18 cellular contexts compared by ENCODE assay signal in the genomic region with DNA sequence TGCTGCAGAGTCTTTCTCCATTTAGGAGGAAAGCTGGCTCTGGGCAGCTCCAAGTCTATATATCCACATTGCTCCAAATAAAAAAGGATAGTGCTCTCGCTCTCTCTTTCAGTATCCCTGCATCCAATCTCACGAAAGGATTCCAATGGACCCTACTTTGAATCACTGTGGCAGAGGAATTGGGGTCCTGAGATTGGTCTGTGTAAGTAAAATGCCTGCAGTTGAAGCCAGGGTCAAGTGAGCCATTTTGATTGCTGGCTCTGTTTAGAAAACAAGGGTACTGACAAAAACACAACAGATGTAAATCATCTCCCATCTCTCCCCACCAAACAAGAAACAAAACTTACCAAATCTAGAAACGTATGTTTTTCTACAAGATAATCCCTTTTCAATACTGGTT. TPM values are rescaled to one million over a fixed set of nuclear protein-coding genes. Genes with fewer than 3 reads are reported as not detected.
DNase-seq lines count a peak whose midpoint lies in the region; ATAC-seq, FAIRE-seq and TF ChIP-seq lines count a peak whose summit lies in the region.
"Had no signal": no experiment of that assay in that cellular context is flagged by ENCODE, and none has a peak within 500 bp of the region (broad histone marks: within the 10 kb centered on the region; RNA-seq: fewer than 3 reads in every experiment).

No MANE protein-coding gene starts in this region.

- no peaks in the 10 kb centered on the region for H4K20me1 ChIP-seq in H9 (ENCODE audit: control insufficient read depth, insufficient read depth, insufficient read length)

- H2AFZ ChIP-seq in H9 (ENCODE audit: low read length) (peak overlapping the region; percentile 73), neuron (ENCODE audit: low read depth, low read length) (peak overlapping the region; percentile 44)

- no peak for TF ChIP-seq CTCF in H9 (conservative IDR thresholded peaks at IDR 0.05)
- no peak for TF ChIP-seq CTCF in D721Med (IDR thresholded peaks at IDR 0.05; ENCODE audit: insufficient read depth, missing control alignments)
- TF ChIP-seq CTCF in glutamatergic neuron (IDR thresholded peaks at IDR 0.05; ENCODE audit: partially characterized antibody, unreplicated experiment): no peak
- no peak for TF ChIP-seq CTCF in natural killer cell (IDR thresholded peaks at IDR 0.05)

- no peak overlapping the region for H2AK5ac ChIP-seq in H9 (ENCODE audit: insufficient read length, low read length)

- H2BK120ac ChIP-seq in H9 (ENCODE audit: low read depth, low read length, poor library complexity, severe bottlenecking): no peak overlapping the region

- H3K18ac ChIP-seq in H9 (ENCODE audit: insufficient read length, low read depth, low read length): no peak overlapping the region

- no peak overlapping the region for H3K4ac ChIP-seq in H9 (ENCODE audit: low read depth, low read length)

- H2BK5ac ChIP-seq in H9 (ENCODE audit: insufficient read length, low read length): no peak overlapping the region

- H4K8ac ChIP-seq in H9 (replicated peaks; ENCODE audit: insufficient read length, low read depth, low read length): no peak overlapping the region

- no peak overlapping the region for H2BK15ac ChIP-seq in H9 (ENCODE audit: low read depth, low read length)

- H3K9me3 Mint-ChIP-seq in H9 (peaks cover 0 to 2% of the 10 kb centered on the region in 2 experiments; a peak in 2 of 5 replicates), glutamatergic neuron (ENCODE audit: unreplicated experiment) (no peaks in the 10 kb centered on the region), natural killer cell (peaks cover 2 to 4% of the 10 kb centered on the region in 2 donors)
- H3K9me3 Mint-ChIP-seq: CD4-positive, alpha-beta T cell; HFFc6 had no signal

- H3K4me3 Mint-ChIP-seq in H9: no peak overlapping the region
- no peak overlapping the region for H3K4me3 Mint-ChIP-seq in glutamatergic neuron (ENCODE audit: unreplicated experiment)
- H3K4me3 Mint-ChIP-seq in natural killer cell: no peak overlapping the region
- H3K4me3 Mint-ChIP-seq: B cell; CD4-positive, alpha-beta T cell; HFFc6 had no signal

- no peaks in the 10 kb centered on the region for H3K23me2 ChIP-seq in H9 (ENCODE audit: insufficient read length, low read depth, low read length, poor library complexity, severe bottlenecking)

- no peaks in the 10 kb centered on the region for H3K79me2 ChIP-seq in H9 (ENCODE audit: insufficient read depth, low read length)

- H4K5ac ChIP-seq in H9 (ENCODE audit: insufficient read length, low read depth, low read length): no peak overlapping the region

- peaks cover 0 to 9% (median 0%) of the 10 kb centered on the region in 3 experiments; a peak in 4 of 7 replicates for H3K36me3 Mint-ChIP-seq in H9 (ENCODE audit: insufficient read depth in 1 of 3, low read depth in 3 of 3)
- H3K36me3 Mint-ChIP-seq in glutamatergic neuron (ENCODE audit: unreplicated experiment): no peaks in the 10 kb centered on the region
- no peaks in the 10 kb centered on the region for H3K36me3 Mint-ChIP-seq in natural killer cell

- H3K9ac ChIP-seq in H9 (ENCODE audit: extremely low read depth, insufficient read length, low read length) (no peak overlapping the region), iPS-20b (ENCODE audit: low read depth, low read length) (peak overlapping the region; percentile 23)

- no peak overlapping the region for H3K4me3 ChIP-seq in iPS-20b (ENCODE audit: low read length)
- H3K4me3 ChIP-seq in neuron (ENCODE audit: low read length): no peak overlapping the region
- H3K4me3 ChIP-seq: K562 had no signal

- intact Hi-C loops in natural killer cell (cut with micrococcal nuclease): no loop called here

- no peak for FAIRE-seq in D721Med (lab: Jason Lieb, UNC)
- FAIRE-seq: A204.1, G401.6, GM12891, K562 had no signal

- H3K27me3 ChIP-seq in H9 (ENCODE audit: insufficient read depth, low read length): no peaks in the 10 kb centered on the region
- H3K27me3 ChIP-seq in iPS-20b (ENCODE audit: insufficient read depth, low read length): no peaks in the 10 kb centered on the region
- H3K27me3 ChIP-seq in neuron (ENCODE audit: insufficient read depth, low read length): no peaks in the 10 kb centered on the region

- H3K23ac ChIP-seq in H9 (ENCODE audit: insufficient read length, low read depth, low read length): no peak overlapping the region

- DNase-seq in H9 (no peak), nucleus accumbens (lab: John Stamatoyannopoulos, UW) (no peak), D721Med (ENCODE audit: insufficient read length, low spot score) (no peak), glutamatergic neuron (no peak), natural killer cell (no peak)
- DNase-seq: Calu3; CD4-positive, alpha-beta T cell; DMS79; GOT3; HCEC 1CT; HFFc6 had no signal

- no peak overlapping the region for H2BK12ac ChIP-seq in H9 (ENCODE audit: insufficient read length, low read depth, low read length)

- peaks cover 38 to 40% of the 10 kb centered on the region in 2 experiments for H3K4me1 Mint-ChIP-seq in H9
- no peaks in the 10 kb centered on the region for H3K4me1 Mint-ChIP-seq in glutamatergic neuron (ENCODE audit: low read depth, unreplicated experiment)
- no peaks in the 10 kb centered on the region for H3K4me1 Mint-ChIP-seq in natural killer cell
- H3K4me1 Mint-ChIP-seq: B cell had no signal

- H3K27ac ChIP-seq in H9 (ENCODE audit: insufficient read length, low read depth, low read length) (no peak overlapping the region), iPS-20b (ENCODE audit: low read length) (no peak overlapping the region)

- no CpG with 5 or more reads among the region's 3 CpGs for WGBS in H9 (ENCODE audit: extremely low coverage, insufficient read length, low lambda C conversion rate)

- H3K4me2 ChIP-seq in H9 (ENCODE audit: insufficient read depth, insufficient read length, low read length): no peak overlapping the region

- H3K79me1 ChIP-seq in H9 (ENCODE audit: insufficient read depth, low read depth, low read length, poor library complexity, severe bottlenecking): no peaks in the 10 kb centered on the region

- H4K91ac ChIP-seq in H9 (ENCODE audit: insufficient read length, low read depth, low read length): no peak overlapping the region

- no peaks in the 10 kb centered on the region for H3K36me3 ChIP-seq in iPS-20b (ENCODE audit: insufficient read depth, low read depth, low read length)
- H3K36me3 ChIP-seq in neuron (ENCODE audit: insufficient read depth, low read length): no peaks in the 10 kb centered on the region

- H2BK20ac ChIP-seq in H9 (ENCODE audit: low read depth, low read length, poor library complexity, severe bottlenecking): no peak overlapping the region

- H3K56ac ChIP-seq in H9 (ENCODE audit: insufficient read length, low read depth, low read length): no peak overlapping the region

- no peak overlapping the region for H3K14ac ChIP-seq in H9 (ENCODE audit: insufficient read depth, low read length)

- H3K9me3 ChIP-seq in H9 (ENCODE audit: control insufficient read depth, low read depth, low read length) (no peaks in the 10 kb centered on the region), iPS-20b (ENCODE audit: insufficient read depth, low read depth, low read length) (no peaks in the 10 kb centered on the region), neuron (ENCODE audit: low read length) (no peaks in the 10 kb centered on the region)

- no peak overlapping the region for H3T11ph ChIP-seq in H9 (ENCODE audit: low read length)

- H3K4me1 ChIP-seq in H9 (ENCODE audit: insufficient read depth, low read length) (peaks cover 2% of the 10 kb centered on the region; the same call in 1 of the 2 replicates), iPS-20b (ENCODE audit: insufficient read depth, low read length) (peaks cover 16% of the 10 kb centered on the region), neuron (ENCODE audit: insufficient read depth, low read length) (peaks cover 22% of the 10 kb centered on the region)

- H3K27me3 Mint-ChIP-seq in H9 (ENCODE audit: low read depth): no peaks in the 10 kb centered on the region
- no peaks in the 10 kb centered on the region for H3K27me3 Mint-ChIP-seq in glutamatergic neuron (ENCODE audit: unreplicated experiment)
- H3K27me3 Mint-ChIP-seq in natural killer cell (ENCODE audit: low read depth in 2 of 2): peaks cover 0 to 2% of the 10 kb centered on the region in 2 donors
- H3K27me3 Mint-ChIP-seq: CD4-positive, alpha-beta T cell had no signal

- ATAC-seq in natural killer cell: no peak
- ATAC-seq: K562 had no signal

- peak overlapping the region in 2 of 3 experiments; percentile 3 to 17; a peak in 3 of 7 replicates for H3K27ac Mint-ChIP-seq in H9
- no peak overlapping the region for H3K27ac Mint-ChIP-seq in glutamatergic neuron (ENCODE audit: unreplicated experiment)
- H3K27ac Mint-ChIP-seq in natural killer cell: no peak overlapping the region
- H3K27ac Mint-ChIP-seq: B cell; CD4-positive, alpha-beta T cell; HFFc6 had no signal

RNA-seq across cellular contexts. Expression of gene RSPO3, which starts 45.5 kb away (rescaled TPM):
- total RNA-seq in H9 (2021): not detected in 2 replicates
- not detected for total RNA-seq in glutamatergic neuron (ENCODE audit: unreplicated experiment)
- total RNA-seq in natural killer cell: not detected
- total RNA-seq: B cell; Calu3; CD4-positive, alpha-beta T cell; HFFc6; K562 had no signal

Comparison
In these comparisons a context has a peak if more than half of its experiments do, and no peak if none do; other contexts are left out.
1. H3K27ac Mint-ChIP-seq: peak in H9 (2 of 3); none in glutamatergic neuron (single experiment) and natural killer cell (0 of 2).